20 cellular contexts compared by ENCODE assay signal in genomic region chr11:27420217-27420616, GRCh38. TPM values are rescaled to one million over a fixed set of nuclear protein-coding genes. Genes with fewer than 3 reads are reported as not detected.
DNase-seq lines count a peak whose midpoint lies in the region; ATAC-seq, FAIRE-seq and TF ChIP-seq lines count a peak whose summit lies in the region.
"Had no signal": no experiment of that assay in that cellular context is flagged by ENCODE, and none has a peak within 500 bp of the region (broad histone marks: within the 10 kb centered on the region; RNA-seq: fewer than 3 reads in every experiment).

No MANE protein-coding gene starts in this region.

- H3K27me3 Mint-ChIP-seq in WTC11 (ENCODE audit: low read depth): no peaks in the 10 kb centered on the region
- peaks cover 5 to 10% of the 10 kb centered on the region in 2 donors for H3K27me3 Mint-ChIP-seq in natural killer cell treated with Interleukin-12 subunit alpha and Interleukin-12 subunit beta and Interleukin-15 and Interleukin-18, amount 100 ng/mL, for 72 hours

- FAIRE-seq in A204.1 (lab: Jason Lieb, UNC): peak; percentile 6

- TF ChIP-seq CTCF in WTC11 (IDR thresholded peaks at IDR 0.05) (no peak), lower leg skin (IDR thresholded peaks at IDR 0.05) (no peak)

- TF ChIP-seq POLR2A in lower leg skin (IDR thresholded peaks at IDR 0.05): no peak

- POLR2A ChIA-PET in WTC11 (lab: Charles Lee): no interaction called here

- H3K27ac Mint-ChIP-seq in WTC11: peak overlapping the region; percentile 34
- no peak overlapping the region for H3K27ac Mint-ChIP-seq in natural killer cell treated with Interleukin-12 subunit alpha and Interleukin-12 subunit beta and Interleukin-15 and Interleukin-18, amount 100 ng/mL, for 72 hours
- H3K27ac Mint-ChIP-seq: HFFc6 had no signal

- peaks cover 74% of the 10 kb centered on the region for H3K4me1 Mint-ChIP-seq in WTC11
- no peaks in the 10 kb centered on the region for H3K4me1 Mint-ChIP-seq in natural killer cell treated with Interleukin-12 subunit alpha and Interleukin-12 subunit beta and Interleukin-15 and Interleukin-18, amount 100 ng/mL, for 72 hours (ENCODE audit: low read depth in 2 of 2)

- no peak overlapping the region for H3K4me3 Mint-ChIP-seq in WTC11
- no peak overlapping the region for H3K4me3 Mint-ChIP-seq in natural killer cell treated with Interleukin-12 subunit alpha and Interleukin-12 subunit beta and Interleukin-15 and Interleukin-18, amount 100 ng/mL, for 72 hours
- H3K4me3 Mint-ChIP-seq: HFFc6 had no signal

- H3K9me3 Mint-ChIP-seq in WTC11: no peaks in the 10 kb centered on the region
- H3K9me3 Mint-ChIP-seq in natural killer cell treated with Interleukin-12 subunit alpha and Interleukin-12 subunit beta and Interleukin-15 and Interleukin-18, amount 100 ng/mL, for 72 hours: no peaks in the 10 kb centered on the region
- H3K9me3 Mint-ChIP-seq: HFFc6 had no signal

- H3K36me3 Mint-ChIP-seq in WTC11: no peaks in the 10 kb centered on the region
- no peaks in the 10 kb centered on the region for H3K36me3 Mint-ChIP-seq in natural killer cell treated with Interleukin-12 subunit alpha and Interleukin-12 subunit beta and Interleukin-15 and Interleukin-18, amount 100 ng/mL, for 72 hours

- no peak overlapping the region for H3K27ac ChIP-seq in caudate nucleus (ENCODE audit: low read depth, low read length)
- H3K27ac ChIP-seq: PC-9 had no signal

- DNase-seq in M059J (ENCODE audit: low read depth): peak; percentile 22
- no peak for DNase-seq in WTC11 (ENCODE audit: low spot score)
- peak; percentile 30 for DNase-seq in kidney tubule cell (ENCODE audit: low spot score)
- DNase-seq in lower leg skin (ENCODE audit: low spot score in 2 of 2): no peak
- DNase-seq in caudate nucleus (lab: John Stamatoyannopoulos, UW): no peak
- DNase-seq in natural killer cell treated with Interleukin-12 subunit alpha and Interleukin-12 subunit beta and Interleukin-15 and Interleukin-18, amount 100 ng/mL, for 72 hours (ENCODE audit: low spot score): no peak
- DNase-seq: AML-193; Calu3; DND-41; GDM1; GOT3; HFFc6; Karpas-422; NCI-H1436; NCI-H2029 treated with DMSO at 0.1 percent for 48 hours; NCI-H524 treated with DMSO at 0.1 percent for 48 hours; NK-92 treated with Interleukin-12 subunit alpha and Interleukin-12 subunit beta, amount 100 ng/mL, for 24 hours; PC-9 had no signal

- CTCF ChIA-PET in WTC11 (lab: Charles Lee): no interaction called here

- no peak overlapping the region for H3K4me3 ChIP-seq in lower leg skin (ENCODE audit: low read depth, poor library complexity, severe bottlenecking)
- H3K4me3 ChIP-seq: PC-9 had no signal

- no peak for ATAC-seq in WTC11
- ATAC-seq in natural killer cell treated with Interleukin-12 subunit alpha and Interleukin-12 subunit beta and Interleukin-15 and Interleukin-18, amount 100 ng/mL, for 72 hours: no peak
- ATAC-seq in GM21515 (IDR thresholded peaks at IDR 0.05; ENCODE audit: unreplicated experiment): no peak

- WGBS in lower leg skin, 2 donors: 80 to 83% methylated on average over 4 of the region's 4 CpGs

- intact Hi-C loops in lower leg skin (cut with DNase I; ENCODE audit: low total_unique reads): no loop called here

TF ChIP-seq in WTC11, 78 proteins besides CTCF, POLR2A, EP300 and RAD21 (continues in another document):
- TF ChIP-seq ATF6 (CRISPR knock-in tag; IDR thresholded peaks at IDR 0.05): no peak
- no peak for TF ChIP-seq ZNF219 (CRISPR knock-in tag; IDR thresholded peaks at IDR 0.05; ENCODE audit: borderline replicate concordance)
- no peak for TF ChIP-seq MXD4 (CRISPR knock-in tag; IDR thresholded peaks at IDR 0.05; ENCODE audit: borderline replicate concordance)
- no peak for TF ChIP-seq ATF3 (CRISPR knock-in tag; conservative IDR thresholded peaks at IDR 0.05)
- TF ChIP-seq CREB1 (CRISPR knock-in tag; IDR thresholded peaks at IDR 0.05): no peak
- TF ChIP-seq TEAD1 (CRISPR knock-in tag; IDR thresholded peaks at IDR 0.05): no peak
- no peak for TF ChIP-seq ZNF281 (CRISPR knock-in tag; IDR thresholded peaks at IDR 0.05)
- TF ChIP-seq JUN (CRISPR knock-in tag; IDR thresholded peaks at IDR 0.05): no peak
- TF ChIP-seq EMX1 (CRISPR knock-in tag; IDR thresholded peaks at IDR 0.05): no peak
- no peak for TF ChIP-seq FOXK1 (CRISPR knock-in tag; IDR thresholded peaks at IDR 0.05)
- TF ChIP-seq NR3C1 (CRISPR knock-in tag; conservative IDR thresholded peaks at IDR 0.05; ENCODE audit: low read depth): no peak
- no peak for TF ChIP-seq OVOL2 (CRISPR knock-in tag; IDR thresholded peaks at IDR 0.05; ENCODE audit: borderline replicate concordance)
- no peak for TF ChIP-seq SMAD3 (CRISPR knock-in tag; IDR thresholded peaks at IDR 0.05; ENCODE audit: borderline replicate concordance)
- TF ChIP-seq FOXP1 (CRISPR knock-in tag; IDR thresholded peaks at IDR 0.05; ENCODE audit: borderline replicate concordance): no peak
- no peak for TF ChIP-seq NFYB (CRISPR knock-in tag; conservative IDR thresholded peaks at IDR 0.05; ENCODE audit: low read depth)
- TF ChIP-seq STAT6 (CRISPR knock-in tag; conservative IDR thresholded peaks at IDR 0.05; ENCODE audit: low read depth): no peak
- TF ChIP-seq JAZF1 (CRISPR knock-in tag; IDR thresholded peaks at IDR 0.05): no peak

RNA-seq across cellular contexts. Expression of gene LGR4, which starts 52.4 kb away (rescaled TPM):
- total RNA-seq in M059J (2014; rRNA removed; shearing (Covaris generic)): 28.0 and 45.2 TPM in 2 replicates
- total RNA-seq in WTC11 (2021): 47.8 to 53.8 TPM (median 51.1 TPM) in 3 replicates
- total RNA-seq in lower leg skin: 10 to 100 TPM; 32.0 to 70.2 (median 50.4) TPM
- total RNA-seq in natural killer cell treated with Interleukin-12 subunit alpha and Interleukin-12 subunit beta and Interleukin-15 and Interleukin-18, amount 100 ng/mL, for 72 hours: under 1 TPM in 1 of 2 donors, not detected in 1; 0.05 TPM

RNA-seq across cellular contexts. Expression of gene CCDC34, which starts 57.2 kb away (rescaled TPM):
- 15.3 and 23.5 TPM in 2 replicates for total RNA-seq in M059J (2014; rRNA removed; shearing (Covaris generic))
- total RNA-seq in WTC11 (2021) (18.9 to 23.7 TPM (median 22.8 TPM) in 3 replicates), lower leg skin (1 to 10 TPM; 3.2 to 5.9 (median 4.6) TPM)
- 1 to 10 TPM; 8.0 to 9.9 TPM for total RNA-seq in natural killer cell treated with Interleukin-12 subunit alpha and Interleukin-12 subunit beta and Interleukin-15 and Interleukin-18, amount 100 ng/mL, for 72 hours

Comparison
In these comparisons a context has a peak if more than half of its experiments do, and no peak if none do; other contexts are left out.
1. DNase-seq: peak in M059J (single experiment) and kidney tubule cell (single experiment); none in WTC11 (single experiment), lower leg skin (0 of 2), caudate nucleus (0 of 61) and natural killer cell treated with Interleukin-12 subunit alpha and Interleukin-12 subunit beta and Interleukin-15 and Interleukin-18, amount 100 ng/mL, for 72 hours (single experiment).
2. RNA of gene LGR4, which starts 52.4 kb away (total RNA-seq): 47.8 to 53.8 TPM in WTC11, 32.0 to 70.2 TPM in lower leg skin and 28.0 to 45.2 TPM in M059J; 0.05 TPM in natural killer cell treated with Interleukin-12 subunit alpha and Interleukin-12 subunit beta and Interleukin-15 and Interleukin-18, amount 100 ng/mL, for 72 hours; every median in the first group is over 10 times any median in the second.